Comparison of ENCODE assay signal across 10 cellular contexts in the genomic region with DNA sequence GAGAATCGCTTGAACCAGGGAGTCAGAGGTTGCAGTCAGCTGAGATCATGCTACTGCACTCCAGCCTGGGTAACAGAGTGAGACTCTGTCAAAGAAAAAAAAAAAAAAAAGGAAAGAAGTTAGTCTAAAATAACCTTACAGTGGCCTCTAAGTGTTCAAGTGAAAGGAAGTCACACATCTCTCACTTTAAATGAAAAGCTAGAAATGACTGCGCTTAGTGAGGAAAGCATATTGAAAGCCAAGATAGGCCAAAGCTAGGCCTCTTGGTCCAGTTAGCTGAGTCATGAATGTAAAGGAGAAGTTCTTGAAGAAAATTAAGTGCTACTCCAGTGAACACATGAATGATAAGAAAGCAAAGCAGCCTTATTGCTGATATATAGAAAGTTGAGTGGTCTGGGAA. TPM values are rescaled to one million over a fixed set of nuclear protein-coding genes. Genes with fewer than 3 reads are reported as not detected.
DNase-seq lines count a peak whose midpoint lies in the region; ATAC-seq lines count a peak whose summit lies in the region.
"Had no signal": no experiment of that assay in that cellular context is flagged by ENCODE, and none has a peak within 500 bp of the region (broad histone marks: within the 10 kb centered on the region; RNA-seq: fewer than 3 reads in every experiment).

No MANE protein-coding gene starts in this region.

- DNase-seq in activated CD4-positive, alpha-beta T cell treated with anti-CD3 and anti-CD28 coated beads for 36 hours: no peak
- DNase-seq in activated CD4-positive, alpha-beta T cell treated with anti-CD3 and anti-CD28 coated beads, Interleukin-2, amount 50 U/mL, for 48 hours: no peak
- no peak for DNase-seq in stimulated activated effector memory CD8-positive, alpha-beta T cell treated with anti-CD3 and anti-CD28 coated beads, Interleukin-12 subunit alpha, Interleukin-12 subunit beta, amount 100 ng/mL, for 72 hours (ENCODE audit: low spot score in 2 of 2)
- DNase-seq in GDM1 (lab: John Stamatoyannopoulos, UW): no peak
- no peak for DNase-seq in activated T-cell treated with anti-CD3 and anti-CD28 coated beads, Interleukin-2, amount 50 U/mL, for 1 hour
- no peak for DNase-seq in sciatic nerve (ENCODE audit: low spot score)
- DNase-seq: NCI-H524, T1000 had no signal

- no peaks in the 10 kb centered on the region for H3K27me3 Mint-ChIP-seq in activated CD4-positive, alpha-beta T cell treated with anti-CD3 and anti-CD28 coated beads for 36 hours

- peaks cover 6% of the 10 kb centered on the region for H3K9me3 Mint-ChIP-seq in activated CD4-positive, alpha-beta T cell treated with anti-CD3 and anti-CD28 coated beads for 36 hours (ENCODE audit: low read depth)
- no peaks in the 10 kb centered on the region for H3K9me3 Mint-ChIP-seq in stimulated activated effector memory CD8-positive, alpha-beta T cell treated with anti-CD3 and anti-CD28 coated beads, Interleukin-12 subunit alpha, Interleukin-12 subunit beta, amount 100 ng/mL, for 72 hours

- CTCF ChIA-PET in activated CD4-positive, alpha-beta T cell treated with anti-CD3 and anti-CD28 coated beads for 36 hours (lab: Charles Lee): interaction anchor here (1.0 to 1.5 kb wide), 2 partner anchors 24 to 88 kb away, joined by 3 to 6 read pairs; no protein-coding TSS in a partner anchor

- POLR2A ChIA-PET in activated CD4-positive, alpha-beta T cell treated with anti-CD3 and anti-CD28 coated beads for 36 hours (lab: Charles Lee): no interaction called here

- intact Hi-C loops in activated CD4-positive, alpha-beta T cell treated with anti-CD3 and anti-CD28 coated beads for 36 hours (cut with DNase I, micrococcal nuclease): no loop called here
- intact Hi-C loops in sciatic nerve (cut with DNase I): no loop called here

- no peak overlapping the region for H3K4me3 Mint-ChIP-seq in activated CD4-positive, alpha-beta T cell treated with anti-CD3 and anti-CD28 coated beads for 36 hours
- peak overlapping the region; percentile 9 for H3K4me3 Mint-ChIP-seq in stimulated activated effector memory CD8-positive, alpha-beta T cell treated with anti-CD3 and anti-CD28 coated beads, Interleukin-12 subunit alpha, Interleukin-12 subunit beta, amount 100 ng/mL, for 72 hours

- peak; percentile 88 for ATAC-seq in activated CD4-positive, alpha-beta T cell treated with anti-CD3 and anti-CD28 coated beads for 36 hours
- ATAC-seq in HG02623 (IDR thresholded peaks at IDR 0.05; ENCODE audit: unreplicated experiment): peak; percentile 93
- peak; percentile 99 for ATAC-seq in HG03558 (IDR thresholded peaks at IDR 0.05; ENCODE audit: extremely low read depth, unreplicated experiment)
- ATAC-seq in stimulated activated effector memory CD8-positive, alpha-beta T cell treated with anti-CD3 and anti-CD28 coated beads, Interleukin-12 subunit alpha, Interleukin-12 subunit beta, amount 100 ng/mL, for 72 hours: peak; percentile 97
- no peak for ATAC-seq in sciatic nerve

- H3K36me3 Mint-ChIP-seq in activated CD4-positive, alpha-beta T cell treated with anti-CD3 and anti-CD28 coated beads for 36 hours (ENCODE audit: low read depth): no peaks in the 10 kb centered on the region
- H3K36me3 Mint-ChIP-seq in stimulated activated effector memory CD8-positive, alpha-beta T cell treated with anti-CD3 and anti-CD28 coated beads, Interleukin-12 subunit alpha, Interleukin-12 subunit beta, amount 100 ng/mL, for 72 hours: no peaks in the 10 kb centered on the region

- no peak overlapping the region for H3K27ac Mint-ChIP-seq in activated CD4-positive, alpha-beta T cell treated with anti-CD3 and anti-CD28 coated beads for 36 hours
- H3K27ac Mint-ChIP-seq in stimulated activated effector memory CD8-positive, alpha-beta T cell treated with anti-CD3 and anti-CD28 coated beads, Interleukin-12 subunit alpha, Interleukin-12 subunit beta, amount 100 ng/mL, for 72 hours: peak overlapping the region; percentile 53

- H3K4me1 Mint-ChIP-seq in activated CD4-positive, alpha-beta T cell treated with anti-CD3 and anti-CD28 coated beads for 36 hours: peaks cover 8% of the 10 kb centered on the region
- peaks cover 12% of the 10 kb centered on the region for H3K4me1 Mint-ChIP-seq in stimulated activated effector memory CD8-positive, alpha-beta T cell treated with anti-CD3 and anti-CD28 coated beads, Interleukin-12 subunit alpha, Interleukin-12 subunit beta, amount 100 ng/mL, for 72 hours

RNA-seq across cellular contexts. Expression of a gene that starts 38.1 kb away (rescaled TPM):
- 1 to 10 TPM; 1.9 to 3.9 TPM for total RNA-seq in activated CD4-positive, alpha-beta T cell treated with anti-CD3 and anti-CD28 coated beads for 36 hours
- 104 TPM for total RNA-seq in sciatic nerve

RNA-seq across cellular contexts. Expression of a gene that starts 38.1 kb away (rescaled TPM):
- total RNA-seq in activated CD4-positive, alpha-beta T cell treated with anti-CD3 and anti-CD28 coated beads for 36 hours: 10 to 100 TPM; 12.8 to 17.3 TPM
- total RNA-seq in sciatic nerve: 48.9 TPM

Comparison
In these comparisons a context has a peak if more than half of its experiments do, and no peak if none do; other contexts are left out.
1. RNA of a gene that starts 38.1 kb away (total RNA-seq): 104 TPM in sciatic nerve (single experiment); 1.9 to 3.9 TPM in activated CD4-positive, alpha-beta T cell treated with anti-CD3 and anti-CD28 coated beads for 36 hours; every median in the first group is over 10 times any median in the second.